8 cellular contexts compared by ENCODE assay signal in genomic region chr12:56220611-56221232, GRCh38. TPM values are rescaled to one million over a fixed set of nuclear protein-coding genes. Genes with fewer than 3 reads are reported as not detected.
A peak's percentile ranks its signal among the peaks of the same experiment; 100 is the strongest.
DNase-seq lines count a peak whose midpoint lies in the region; ATAC-seq and TF ChIP-seq lines count a peak whose summit lies in the region.

No MANE protein-coding gene starts in this region.

- CTCF ChIA-PET in BJ (lab: Yijun Ruan, JAX) = interaction anchor here (0.7 to 4.2 kb wide), 11 partner anchors 9 to 271 kb away, joined by 3 to 132 read pairs (median 9); partner anchors contain the start of genes ANKRD52, MYL6B, SMARCC2 and ZC3H10

- peak overlapping the region; percentile 30 for H3K27ac ChIP-seq in adipose tissue (ENCODE audit: low read depth, low read length)

- H3K27me3 Mint-ChIP-seq in immature natural killer cell (ENCODE audit: low read depth in 3 of 3) = peaks cover 0 to 11% (median 6%) of the 10 kb centered on the region in 3 donors
- no peaks in the 10 kb centered on the region for H3K27me3 Mint-ChIP-seq in stimulated activated naive CD8-positive, alpha-beta T cell treated with anti-CD3 and anti-CD28 coated beads, Interleukin-15, amount 100 ng/mL, for 72 hours

- 2 to 5% (median 4%) methylated on average over 10 of the region's 10 CpGs for WGBS in adipose tissue, 3 donors

- POLR2A ChIA-PET in BJ (lab: Charles Lee) = interaction anchor here (0.6 to 1.6 kb wide), 6 partner anchors 21 to 139 kb away, joined by 3 to 25 read pairs (median 3); partner anchors contain the start of genes ANKRD52, ESYT1, SMARCC2 and STAT2

- peaks cover 50 to 57% of the 10 kb centered on the region in 2 donors for H3K4me1 Mint-ChIP-seq in immature natural killer cell
- peaks cover 42% of the 10 kb centered on the region for H3K4me1 Mint-ChIP-seq in stimulated activated naive CD8-positive, alpha-beta T cell treated with anti-CD3 and anti-CD28 coated beads, Interleukin-15, amount 100 ng/mL, for 72 hours

- ATAC-seq in stimulated activated naive CD8-positive, alpha-beta T cell treated with anti-CD3 and anti-CD28 coated beads, Interleukin-15, amount 100 ng/mL, for 72 hours = no peak
- ATAC-seq in GM21619 (IDR thresholded peaks at IDR 0.05; ENCODE audit: unreplicated experiment) = no peak

- peak overlapping the region; percentile 99 to 100 (median 100) for H3K27ac Mint-ChIP-seq in immature natural killer cell
- H3K27ac Mint-ChIP-seq in stimulated activated naive CD8-positive, alpha-beta T cell treated with anti-CD3 and anti-CD28 coated beads, Interleukin-15, amount 100 ng/mL, for 72 hours = peak overlapping the region; percentile 98 to 99

- H3K36me3 Mint-ChIP-seq in immature natural killer cell = peaks cover 0 to 6% (median 4%) of the 10 kb centered on the region in 3 donors

- no peak for TF ChIP-seq CTCF in BJ (IDR thresholded peaks at IDR 0.05; ENCODE audit: insufficient read depth, low read depth, low read length)

- DNase-seq in BJ (ENCODE audit: low read depth) (no peak), immature natural killer cell (no peak), NCI-H446 (lab: John Stamatoyannopoulos, UW) (no peak), middle frontal gyrus (ENCODE audit: extremely low spot score, low spot score) (no peak)
- DNase-seq in Jurkat, Clone E6-1 (ENCODE audit: low read depth, low spot score) = no peak
- no peak for DNase-seq in stimulated activated naive CD8-positive, alpha-beta T cell treated with anti-CD3 and anti-CD28 coated beads, Interleukin-15, amount 100 ng/mL, for 72 hours

- peaks cover 4% of the 10 kb centered on the region for H3K36me3 ChIP-seq in BJ (ENCODE audit: control insufficient read depth, insufficient read depth, low read length)

- H3K4me3 ChIP-seq in BJ (ENCODE audit: low read depth, low read length) = peak overlapping the region; percentile 91
- peak overlapping the region; percentile 95 for H3K4me3 ChIP-seq in Jurkat, Clone E6-1 (ENCODE audit: low read length)

- H3K9me3 Mint-ChIP-seq in immature natural killer cell = no peaks in the 10 kb centered on the region
- no peaks in the 10 kb centered on the region for H3K9me3 Mint-ChIP-seq in stimulated activated naive CD8-positive, alpha-beta T cell treated with anti-CD3 and anti-CD28 coated beads, Interleukin-15, amount 100 ng/mL, for 72 hours

- H3K27me3 ChIP-seq in BJ (ENCODE audit: control insufficient read depth, insufficient read depth, low read length) = no peaks in the 10 kb centered on the region

- H3K4me3 Mint-ChIP-seq in immature natural killer cell = peak overlapping the region; percentile 93 to 99 (median 96)
- peak overlapping the region; percentile 98 to 100 for H3K4me3 Mint-ChIP-seq in stimulated activated naive CD8-positive, alpha-beta T cell treated with anti-CD3 and anti-CD28 coated beads, Interleukin-15, amount 100 ng/mL, for 72 hours

RNA-seq across cellular contexts. Expression of gene RNF41, which starts 1.0 kb away (rescaled TPM):
- polyA plus RNA-seq in BJ (2011; rRNA removed) (212 and 338 TPM in 2 replicates), adipose tissue (10 to 100 TPM; 15.3 to 51.7 (median 26.7) TPM), immature natural killer cell (10 to 100 TPM; 49.0 to 55.1 (median 49.3) TPM)
- polyA minus RNA-seq in BJ (2011; rRNA and poly(A)+ RNA removed) = 374 and 608 TPM in 2 replicates
- 33.8 TPM for polyA plus RNA-seq in Jurkat, Clone E6-1 (2012; ENCODE audit: insufficient read depth, insufficient read length)

RNA-seq across cellular contexts. Expression of gene NABP2, which starts 3.4 kb away (rescaled TPM):
- polyA plus RNA-seq in BJ (2011; rRNA removed) (47.5 and 52.0 TPM in 2 replicates), adipose tissue (10 to 100 TPM; 20.9 to 22.3 (median 21.3) TPM), immature natural killer cell (1 to 10 TPM; 3.2 to 8.8 (median 6.8) TPM)
- polyA minus RNA-seq in BJ (2011; rRNA and poly(A)+ RNA removed) = 8.7 and 17.1 TPM in 2 replicates
- polyA plus RNA-seq in Jurkat, Clone E6-1 (2012; ENCODE audit: insufficient read depth, insufficient read length) = 86.9 TPM

RNA-seq across cellular contexts. Expression of gene SLC39A5, which starts 9.1 kb away (rescaled TPM):
- polyA plus RNA-seq in BJ (2011; rRNA removed) (not detected in 2 replicates), adipose tissue (100 to 1,000 TPM in 1 of 3 donors, 1 to 10 TPM in 1, under 1 TPM in 1; 0.31 to 209 (median 1.0) TPM), immature natural killer cell (not detected)
- not detected in 2 replicates for polyA minus RNA-seq in BJ (2011; rRNA and poly(A)+ RNA removed)
- not detected for polyA plus RNA-seq in Jurkat, Clone E6-1 (2012; ENCODE audit: insufficient read depth, insufficient read length)

RNA-seq across cellular contexts. Expression of gene SMARCC2, which starts 31.4 kb away (rescaled TPM):
- polyA plus RNA-seq in BJ (2011; rRNA removed) (60.7 and 72.6 TPM in 2 replicates), adipose tissue (10 to 100 TPM; 21.4 to 53.8 (median 48.7) TPM), immature natural killer cell (100 to 1,000 TPM in 1 of 3 donors, 10 to 100 TPM in 2; 25.7 to 118 (median 43.7) TPM)
- polyA minus RNA-seq in BJ (2011; rRNA and poly(A)+ RNA removed) = 57.8 and 79.5 TPM in 2 replicates
- polyA plus RNA-seq in Jurkat, Clone E6-1 (2012; ENCODE audit: insufficient read depth, insufficient read length) = 81.0 TPM

RNA-seq across cellular contexts. Expression of gene ANKRD52, which starts 37.5 kb away (rescaled TPM):
- polyA plus RNA-seq in BJ (2011; rRNA removed) = 21.0 and 26.8 TPM in 2 replicates
- polyA minus RNA-seq in BJ (2011; rRNA and poly(A)+ RNA removed) = 28.9 and 38.8 TPM in 2 replicates
- 26.4 TPM for polyA plus RNA-seq in Jurkat, Clone E6-1 (2012; ENCODE audit: insufficient read depth, insufficient read length)
- polyA plus RNA-seq in adipose tissue = 1 to 10 TPM; 5.6 to 9.9 (median 9.7) TPM
- 10 to 100 TPM in 1 of 3 donors, 1 to 10 TPM in 2; 3.2 to 23.3 (median 3.7) TPM for polyA plus RNA-seq in immature natural killer cell
